ENCODE assay signal across 1 cellular context in the genomic region with DNA sequence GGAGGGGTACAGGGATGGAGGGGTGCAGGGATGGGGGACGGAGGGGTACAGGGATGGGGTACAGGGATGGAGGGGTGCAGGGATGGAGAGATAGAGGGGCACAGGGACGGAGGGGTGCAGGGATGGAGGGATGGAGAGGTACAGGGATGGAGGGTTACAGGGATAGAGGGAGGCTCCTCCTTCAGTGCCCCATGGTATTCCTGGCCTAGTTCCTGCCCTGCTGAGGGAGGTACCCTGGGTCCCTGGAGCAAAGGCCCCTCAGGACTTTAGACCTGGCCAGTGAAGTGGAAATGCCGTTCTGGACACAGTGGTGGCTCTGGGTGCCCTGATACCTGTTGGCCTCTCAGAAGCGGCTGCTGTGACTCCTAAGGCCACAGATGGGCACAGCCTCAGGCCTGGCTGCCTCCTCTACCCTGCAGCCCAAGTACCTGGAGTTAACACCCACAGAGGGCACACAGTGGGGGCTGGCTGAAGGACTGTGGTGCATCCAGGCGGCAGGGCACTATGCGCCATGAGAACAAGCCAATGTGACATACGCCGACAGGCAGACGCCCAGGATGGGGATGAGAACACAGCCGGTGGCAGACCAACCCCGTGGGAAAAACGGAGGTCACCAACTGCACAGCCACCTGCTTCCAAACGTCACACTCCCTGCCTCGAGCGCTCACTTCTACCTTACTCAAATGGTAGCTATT.
TF ChIP-seq lines count a peak whose summit lies in the region.

No MANE protein-coding gene starts in this region.

TF ChIP-seq in HepG2, 621 proteins besides CTCF, POLR2A, EP300 and RAD21:
- TF ChIP-seq ZNF747 (CRISPR knock-in tag; IDR thresholded peaks at IDR 0.05; ENCODE audit: borderline replicate concordance) (no peak), ARNT (IDR thresholded peaks at IDR 0.05) (no peak), KAT8 (CRISPR knock-in tag; IDR thresholded peaks at IDR 0.05) (no peak), POLR2G (IDR thresholded peaks at IDR 0.05; ENCODE audit: low read depth, low read length) (peak; percentile 38; the same call in 1 of the 2 replicates), AGO1 (IDR thresholded peaks at IDR 0.05; ENCODE audit: low read depth, low read length, poor library complexity, severe bottlenecking) (no peak), KLF11 (CRISPR knock-in tag; IDR thresholded peaks at IDR 0.05) (no peak), ZNF772 (CRISPR knock-in tag; IDR thresholded peaks at IDR 0.05) (no peak), ZFAT (CRISPR knock-in tag; conservative IDR thresholded peaks at IDR 0.05) (no peak), ERF (CRISPR knock-in tag; IDR thresholded peaks at IDR 0.05) (no peak), RBM22 (optimal IDR thresholded peaks at IDR 0.05; ENCODE audit: low read length) (peak; percentile 76), HMG20A (CRISPR knock-in tag; IDR thresholded peaks at IDR 0.05; ENCODE audit: borderline replicate concordance) (no peak), ZNF703 (CRISPR knock-in tag; IDR thresholded peaks at IDR 0.05; ENCODE audit: borderline replicate concordance) (no peak), ZNF224 (CRISPR knock-in tag; IDR thresholded peaks at IDR 0.05) (no peak), AGO2 (optimal IDR thresholded peaks at IDR 0.05; ENCODE audit: low read depth, low read length) (peak; percentile 88), SIX4 (CRISPR knock-in tag; IDR thresholded peaks at IDR 0.05) (no peak), ZFX (CRISPR knock-in tag; IDR thresholded peaks at IDR 0.05; ENCODE audit: low read depth) (no peak), MATR3 (CRISPR knock-in tag; IDR thresholded peaks at IDR 0.05) (no peak), ZNF781 (CRISPR knock-in tag; IDR thresholded peaks at IDR 0.05; ENCODE audit: borderline replicate concordance, not compliant biosample characterization) (no peak), ZIK1 (CRISPR knock-in tag; IDR thresholded peaks at IDR 0.05; ENCODE audit: borderline replicate concordance, low read depth) (no peak), NFE2L2 (IDR thresholded peaks at IDR 0.05; ENCODE audit: low read length) (no peak), PTBP1 (IDR thresholded peaks at IDR 0.05; ENCODE audit: low read depth, low read length, poor library complexity, severe bottlenecking) (no peak), ZNF3 (CRISPR knock-in tag; IDR thresholded peaks at IDR 0.05) (no peak), ZFP1 (CRISPR knock-in tag; IDR thresholded peaks at IDR 0.05) (no peak)
- TF ChIP-seq, protein P1, sequence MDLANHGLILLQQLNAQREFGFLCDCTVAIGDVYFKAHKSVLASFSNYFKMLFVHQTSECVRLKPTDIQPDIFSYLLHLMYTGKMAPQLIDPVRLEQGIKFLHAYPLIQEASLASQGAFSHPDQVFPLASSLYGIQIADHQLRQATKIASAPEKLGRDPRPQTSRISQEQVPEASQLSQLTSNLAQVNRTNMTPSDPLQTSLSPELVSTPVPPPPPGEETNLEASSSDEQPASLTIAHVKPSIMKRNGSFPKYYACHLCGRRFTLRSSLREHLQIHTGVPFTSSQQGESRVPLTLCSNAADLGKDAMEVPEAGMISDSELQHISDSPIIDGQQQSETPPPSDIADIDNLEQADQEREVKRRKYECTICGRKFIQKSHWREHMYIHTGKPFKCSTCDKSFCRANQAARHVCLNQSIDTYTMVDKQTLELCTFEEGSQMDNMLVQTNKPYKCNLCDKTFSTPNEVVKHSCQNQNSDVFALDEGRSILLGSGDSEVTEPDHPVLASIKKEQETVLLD (CRISPR knock-in tag; IDR thresholded peaks at IDR 0.05; ENCODE audit: low read depth), result no peak
- TF ChIP-seq, protein P2, sequence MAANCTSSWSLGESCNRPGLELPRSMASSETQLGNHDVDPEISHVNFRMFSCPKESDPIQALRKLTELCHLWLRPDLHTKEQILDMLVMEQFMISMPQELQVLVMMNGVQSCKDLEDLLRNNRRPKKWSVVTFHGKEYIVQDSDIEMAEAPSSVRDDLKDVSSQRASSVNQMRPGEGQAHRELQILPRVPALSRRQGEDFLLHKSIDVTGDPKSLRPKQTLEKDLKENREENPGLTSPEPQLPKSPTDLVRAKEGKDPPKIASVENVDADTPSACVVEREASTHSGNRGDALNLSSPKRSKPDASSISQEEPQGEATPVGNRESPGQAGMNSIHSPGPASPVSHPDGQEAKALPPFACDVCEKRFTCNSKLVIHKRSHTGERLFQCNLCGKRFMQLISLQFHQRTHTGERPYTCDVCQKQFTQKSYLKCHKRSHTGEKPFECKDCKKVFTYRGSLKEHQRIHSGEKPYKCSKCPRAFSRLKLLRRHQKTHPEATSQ (CRISPR knock-in tag; IDR thresholded peaks at IDR 0.05; ENCODE audit: borderline replicate concordance), result no peak
- TF ChIP-seq, protein P3, sequence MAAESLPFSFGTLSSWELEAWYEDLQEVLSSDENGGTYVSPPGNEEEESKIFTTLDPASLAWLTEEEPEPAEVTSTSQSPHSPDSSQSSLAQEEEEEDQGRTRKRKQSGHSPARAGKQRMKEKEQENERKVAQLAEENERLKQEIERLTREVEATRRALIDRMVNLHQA (CRISPR knock-in tag; IDR thresholded peaks at IDR 0.05), result no peak
